Comparison of ENCODE assay signal across 1 cellular context in genomic region chr16:10086620-10087019, GRCh38.
TF ChIP-seq lines count a peak whose summit lies in the region.

No MANE protein-coding gene starts in this region.

TF ChIP-seq in WTC11, 78 proteins besides CTCF, POLR2A, EP300 and RAD21 (continued from another document):
- no peak for TF ChIP-seq NR3C1 (CRISPR knock-in tag; conservative IDR thresholded peaks at IDR 0.05; ENCODE audit: low read depth)
TF ChIP-seq in WTC11: peak in this region for 0.
